Comparison of ENCODE assay signal across 8 cellular contexts in the genomic region with DNA sequence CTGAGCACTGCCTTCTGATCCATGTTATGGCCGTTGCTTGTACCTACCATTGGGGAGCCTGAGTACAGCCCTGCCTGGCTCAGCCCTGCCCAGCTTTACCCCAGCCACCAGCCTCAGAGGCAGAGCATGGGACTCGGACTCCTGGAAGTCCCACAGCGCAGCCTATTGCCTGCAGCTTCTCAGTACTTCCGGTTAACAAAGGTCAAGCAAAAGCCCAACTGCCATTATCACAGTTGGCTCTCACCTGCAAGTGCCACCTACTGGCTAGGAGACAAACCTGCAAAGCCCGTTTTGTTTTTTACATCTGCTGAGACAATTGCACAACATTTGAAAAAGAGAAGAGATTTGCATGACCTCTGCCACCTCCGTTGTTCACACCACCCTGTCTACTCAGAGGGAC.
DNase-seq lines count a peak whose midpoint lies in the region; ATAC-seq and TF ChIP-seq lines count a peak whose summit lies in the region.
"Had no signal": no experiment of that assay in that cellular context is flagged by ENCODE, and none has a peak within 500 bp of the region (broad histone marks: within the 10 kb centered on the region; RNA-seq: fewer than 3 reads in every experiment).

No MANE protein-coding gene starts in this region.

- TF ChIP-seq CTCF in GM13976 (IDR thresholded peaks at IDR 0.05; ENCODE audit: borderline replicate concordance, control extremely low read depth, extremely low read depth, insufficient read depth, missing control alignments) = peak; percentile 26
- TF ChIP-seq CTCF in right lobe of liver (IDR thresholded peaks at IDR 0.05) = peak; percentile 21 to 35 (median 26)

- intact Hi-C loops in right lobe of liver (cut with DNase I) = no loop called here

- no peaks in the 10 kb centered on the region for H3K27me3 ChIP-seq in right lobe of liver

- no peak overlapping the region for H3K27ac Mint-ChIP-seq in T-helper 17 cell
- no peak overlapping the region for H3K27ac Mint-ChIP-seq in activated T-helper 17 cell treated with anti-CD3 and anti-CD28 coated beads, Interleukin-2, amount 50 U/mL, for 72 hours

- 26% methylated on average over 3 of the region's 6 CpGs for WGBS in right lobe of liver (ENCODE audit: insufficient coverage, low coverage, low lambda C conversion rate, missing lambda C conversion rate)

- no peaks in the 10 kb centered on the region for H3K27me3 Mint-ChIP-seq in T-helper 17 cell
- no peaks in the 10 kb centered on the region for H3K27me3 Mint-ChIP-seq in activated T-helper 17 cell treated with anti-CD3 and anti-CD28 coated beads, Interleukin-2, amount 50 U/mL, for 72 hours

- peaks cover 28% of the 10 kb centered on the region for H3K9me3 Mint-ChIP-seq in activated T-helper 17 cell treated with anti-CD3 and anti-CD28 coated beads, Interleukin-2, amount 50 U/mL, for 72 hours

- peak overlapping the region in 1 of 3 donors; percentile 22 for H3K4me3 ChIP-seq in right lobe of liver

- ATAC-seq in HG02981 (IDR thresholded peaks at IDR 0.05; ENCODE audit: unreplicated experiment) (peak; percentile 33), right lobe of liver (peak; percentile 63 to 90 (median 70)), T-helper 17 cell (no peak)
- no peak for ATAC-seq in activated T-helper 17 cell treated with anti-CD3 and anti-CD28 coated beads, Interleukin-2, amount 50 U/mL, for 72 hours (replicated peaks)

- H3K4me1 ChIP-seq in right lobe of liver = peaks cover 0 to 1% (median 0%) of the 10 kb centered on the region in 4 donors

- in situ Hi-C loops in GM13976 (cut with MboI; ENCODE audit: low sequenced_read_pairs, unreplicated experiment) = no loop called here
- in situ Hi-C loops in SK-MEL-5 (cut with HindIII; ENCODE audit: low pct_unique_long_range_greater_than_20kb, low sequenced_read_pairs) = no loop called here

- H3K36me3 ChIP-seq in right lobe of liver = no peaks in the 10 kb centered on the region

- H3K27ac ChIP-seq in right lobe of liver = no peak overlapping the region

- DNase-seq in GM13976 (ENCODE audit: low spot score) = peak; percentile 19
- DNase-seq in SK-MEL-5 (ENCODE audit: low read depth, low spot score) = peak; percentile 59
- peak in 1 of 3 donors; percentile 45 for DNase-seq in right lobe of liver
- DNase-seq in hepatic stellate cell (ENCODE audit: low spot score) = no peak
- no peak for DNase-seq in T-helper 17 cell
- DNase-seq: activated CD8-positive, alpha-beta memory T cell treated with anti-CD3 and anti-CD28 coated beads, Interleukin-2, amount 50 U/mL, for 4 hours had no signal

- no peaks in the 10 kb centered on the region for H3K4me1 Mint-ChIP-seq in T-helper 17 cell
- no peaks in the 10 kb centered on the region for H3K4me1 Mint-ChIP-seq in activated T-helper 17 cell treated with anti-CD3 and anti-CD28 coated beads, Interleukin-2, amount 50 U/mL, for 72 hours

- no peak overlapping the region for H3K4me3 Mint-ChIP-seq in T-helper 17 cell
- H3K4me3 Mint-ChIP-seq in activated T-helper 17 cell treated with anti-CD3 and anti-CD28 coated beads, Interleukin-2, amount 50 U/mL, for 72 hours = no peak overlapping the region

- H3K36me3 Mint-ChIP-seq in T-helper 17 cell (ENCODE audit: low read depth) = no peaks in the 10 kb centered on the region
- no peaks in the 10 kb centered on the region for H3K36me3 Mint-ChIP-seq in activated T-helper 17 cell treated with anti-CD3 and anti-CD28 coated beads, Interleukin-2, amount 50 U/mL, for 72 hours (ENCODE audit: low read depth)

- H3K9me3 ChIP-seq in right lobe of liver (no peaks in the 10 kb centered on the region), T-helper 17 cell (ENCODE audit: control insufficient read depth, low read length, poor library complexity, severe bottlenecking) (no peaks in the 10 kb centered on the region)

- no peak for TF ChIP-seq POLR2A in right lobe of liver (IDR thresholded peaks at IDR 0.05)

Comparison
In these comparisons a context has a peak if more than half of its experiments do, and no peak if none do; other contexts are left out.
1. DNase-seq: peak in GM13976 (single experiment) and SK-MEL-5 (single experiment); none in hepatic stellate cell (single experiment) and T-helper 17 cell (0 of 3).
2. ATAC-seq: peak in HG02981 (single experiment) and right lobe of liver (4 of 4); none in T-helper 17 cell (single experiment) and activated T-helper 17 cell treated with anti-CD3 and anti-CD28 coated beads, Interleukin-2, amount 50 U/mL, for 72 hours (single experiment).